Comparison of ENCODE assay signal across 17 cellular contexts in the genomic region with DNA sequence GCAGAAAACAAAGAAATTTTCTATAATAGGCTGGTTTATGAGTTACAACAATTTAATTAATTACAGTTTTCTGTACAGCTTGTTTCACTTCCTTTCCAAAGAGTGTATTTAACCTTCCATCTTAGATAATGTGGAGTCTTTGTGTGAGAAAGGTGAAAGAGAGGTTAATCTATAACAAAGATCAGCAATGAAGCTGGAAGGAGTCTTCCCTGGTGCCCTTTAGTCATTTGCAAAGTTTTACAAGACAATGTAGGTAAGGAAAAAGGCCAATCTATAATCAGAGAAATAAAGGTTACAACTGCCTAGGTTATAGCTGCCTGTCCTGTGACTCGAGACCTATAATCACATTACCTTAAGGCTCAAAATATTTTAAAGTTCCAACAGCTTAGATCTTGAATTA.
A peak's percentile ranks its signal among the peaks of the same experiment; 100 is the strongest.
DNase-seq lines count a peak whose midpoint lies in the region; ATAC-seq, FAIRE-seq and TF ChIP-seq lines count a peak whose summit lies in the region.
"Had no signal": no experiment of that assay in that cellular context is flagged by ENCODE, and none has a peak within 500 bp of the region (broad histone marks: within the 10 kb centered on the region; RNA-seq: fewer than 3 reads in every experiment).

No MANE protein-coding gene starts in this region.

- H3K9me3 Mint-ChIP-seq in progenitor cell of endocrine pancreas (ENCODE audit: low read depth) = peaks cover 8% of the 10 kb centered on the region
- H3K9me3 Mint-ChIP-seq in naive thymus-derived CD8-positive, alpha-beta T cell = peaks cover 0 to 16% (median 6%) of the 10 kb centered on the region in 9 donors

- H3K4me1 Mint-ChIP-seq in progenitor cell of endocrine pancreas (ENCODE audit: low read depth) = peaks cover 10% of the 10 kb centered on the region
- no peaks in the 10 kb centered on the region for H3K4me1 Mint-ChIP-seq in naive thymus-derived CD8-positive, alpha-beta T cell
- H3K4me1 Mint-ChIP-seq: B cell, GM23338 had no signal

- H3K36me3 Mint-ChIP-seq in progenitor cell of endocrine pancreas (ENCODE audit: insufficient read depth) = no peaks in the 10 kb centered on the region
- no peaks in the 10 kb centered on the region for H3K36me3 Mint-ChIP-seq in naive thymus-derived CD8-positive, alpha-beta T cell
- H3K36me3 Mint-ChIP-seq: CD4-positive, CD25-positive, alpha-beta regulatory T cell; CD8-positive, alpha-beta T cell had no signal

- no peak for DNase-seq in left colon
- no peak for DNase-seq in progenitor cell of endocrine pancreas (ENCODE audit: low spot score, unreplicated experiment)
- DNase-seq in SK-N-DZ (ENCODE audit: low spot score) = no peak
- no peak for DNase-seq in naive thymus-derived CD8-positive, alpha-beta T cell
- DNase-seq: Caco-2; CD4-positive, CD25-positive, alpha-beta regulatory T cell; CD8-positive, alpha-beta T cell; DMS153; DND-41; H9; HFFc6 had no signal

- intact Hi-C loops in left colon (cut with DNase I, micrococcal nuclease) = no loop called here

- peak; percentile 90 for ATAC-seq in left colon
- no peak for ATAC-seq in GM19035 (IDR thresholded peaks at IDR 0.05; ENCODE audit: unreplicated experiment)
- no peak for ATAC-seq in naive thymus-derived CD8-positive, alpha-beta T cell
- ATAC-seq: CD8-positive, alpha-beta T cell; GM23338 had no signal

- TF ChIP-seq CTCF in progenitor cell of endocrine pancreas (IDR thresholded peaks at IDR 0.05; ENCODE audit: unreplicated experiment) = no peak

- peak; percentile 58 for FAIRE-seq in colon (lab: Jason Lieb, UNC)
- FAIRE-seq: G401.6, GM12892 had no signal

- peak overlapping the region; percentile 82 for H3K27ac Mint-ChIP-seq in progenitor cell of endocrine pancreas
- H3K27ac Mint-ChIP-seq in naive thymus-derived CD8-positive, alpha-beta T cell = no peak overlapping the region
- H3K27ac Mint-ChIP-seq: B cell; CD4-positive, CD25-positive, alpha-beta regulatory T cell; CD8-positive, alpha-beta T cell; GM23338; H9; HFFc6 had no signal

- H3K4me3 Mint-ChIP-seq in progenitor cell of endocrine pancreas (ENCODE audit: low read depth) = no peak overlapping the region
- no peak overlapping the region for H3K4me3 Mint-ChIP-seq in naive thymus-derived CD8-positive, alpha-beta T cell
- H3K4me3 Mint-ChIP-seq: B cell; CD4-positive, CD25-positive, alpha-beta regulatory T cell; CD8-positive, alpha-beta T cell; GM23338; H9; HFFc6 had no signal

- POLR2A ChIA-PET in naive thymus-derived CD8-positive, alpha-beta T cell (lab: Charles Lee) = no interaction called here

- H3K27me3 Mint-ChIP-seq in progenitor cell of endocrine pancreas = no peaks in the 10 kb centered on the region
- peaks cover 3 to 12% (median 11%) of the 10 kb centered on the region in 5 donors for H3K27me3 Mint-ChIP-seq in naive thymus-derived CD8-positive, alpha-beta T cell
- H3K27me3 Mint-ChIP-seq: B cell; CD4-positive, CD25-positive, alpha-beta regulatory T cell had no signal
